In genomic region chr7:127585044-127585953, GRCh38 we compare ENCODE assay signal across 8 cellular contexts. TPM values are rescaled to one million over a fixed set of nuclear protein-coding genes. Genes with fewer than 3 reads are reported as not detected.
DNase-seq lines count a peak whose midpoint lies in the region; ATAC-seq and TF ChIP-seq lines count a peak whose summit lies in the region.

GCC1 (minus strand) TSS chr7:127585596; CDS start chr7:127585182, 414 bp downstream.

- H3K36me3 Mint-ChIP-seq in T-helper 2 cell treated with Interferon-gamma antibody and Interleukin-4, amounts not matched to agents 5 μg/mL and 100 μg/mL, for 36 hours (ENCODE audit: low read depth), result peaks cover 27% of the 10 kb centered on the region

- H3K36me3 ChIP-seq in ascending aorta (peaks cover 19 to 29% of the 10 kb centered on the region in 2 donors), aorta (ENCODE audit: control insufficient read depth in 1 of 2, insufficient read depth in 2 of 2, low read length in 1 of 2) (peaks cover 0 to 5% of the 10 kb centered on the region in 2 donors)

- no peaks in the 10 kb centered on the region for H3K27me3 Mint-ChIP-seq in T-helper 2 cell treated with Interferon-gamma antibody and Interleukin-4, amounts not matched to agents 5 μg/mL and 100 μg/mL, for 36 hours (ENCODE audit: low read depth)

- intact Hi-C loops in ascending aorta (cut with DNase I) (loop anchor here (1.0 to 10.0 kb wide), 6 partner anchors 47 to 1637 kb away; partner anchors contain the start of genes GRM8, RBM28 and ZNF800), right cardiac atrium (cut with DNase I) (no loop called here), aorta (cut with DNase I) (loop anchor here (5.0 to 10.0 kb wide), 3 partner anchors 47 to 190 kb away; partner anchors contain the start of genes ZNF800 (in 2 of the 2) and SND1 (in 1 of the 2))

- H3K27ac ChIP-seq in ascending aorta (peak within 1 kb of the TSS; percentile 89 to 94), right cardiac atrium (ENCODE audit: low read length) (peak within 1 kb of the TSS; percentile 91), aorta (ENCODE audit: low read depth in 1 of 2, low read length in 2 of 2) (peak within 1 kb of the TSS in 1 of 2 donors; percentile 87)

- H3K4me1 ChIP-seq in ascending aorta (peaks cover 6 to 44% of the 10 kb centered on the region in 2 donors), right cardiac atrium (ENCODE audit: control insufficient read depth, insufficient read depth, low read length) (peaks cover 21% of the 10 kb centered on the region), aorta (ENCODE audit: control insufficient read depth in 1 of 2, insufficient read depth in 2 of 2, low read length in 2 of 2) (peaks cover 1 to 4% of the 10 kb centered on the region in 2 donors)

- H3K9me3 ChIP-seq in ascending aorta (no peaks in the 10 kb centered on the region), right cardiac atrium (ENCODE audit: control insufficient read depth, low read length) (no peaks in the 10 kb centered on the region), aorta (ENCODE audit: control insufficient read depth, low read length) (no peaks in the 10 kb centered on the region)

- WGBS in right cardiac atrium, result 2% methylated on average over 78 of the region's 78 CpGs
- WGBS in aorta, 2 donors, result 3% methylated on average over 73 to 78 of the region's 78 CpGs

- peaks cover 45% of the 10 kb centered on the region for H3K4me1 Mint-ChIP-seq in T-helper 2 cell treated with Interferon-gamma antibody and Interleukin-4, amounts not matched to agents 5 μg/mL and 100 μg/mL, for 36 hours (ENCODE audit: low read depth)

- TF ChIP-seq CTCF in ascending aorta (IDR thresholded peaks at IDR 0.05), result no peak

- H3K9me3 Mint-ChIP-seq in T-helper 2 cell treated with Interferon-gamma antibody and Interleukin-4, amounts not matched to agents 5 μg/mL and 100 μg/mL, for 36 hours, result no peaks in the 10 kb centered on the region

- peak within 1 kb of the TSS; percentile 93 for H3K4me3 Mint-ChIP-seq in T-helper 2 cell treated with Interferon-gamma antibody and Interleukin-4, amounts not matched to agents 5 μg/mL and 100 μg/mL, for 36 hours

- H3K27ac Mint-ChIP-seq in T-helper 2 cell treated with Interferon-gamma antibody and Interleukin-4, amounts not matched to agents 5 μg/mL and 100 μg/mL, for 36 hours, result peak within 1 kb of the TSS; percentile 95

- DNase-seq in NCI-H1694 treated with DMSO at 0.1 percent for 48 hours (lab: John Stamatoyannopoulos, UW) (peak; percentile 35), ascending aorta (ENCODE audit: low spot score in 2 of 2) (peak; percentile 67 to 96), right cardiac atrium (peak; percentile 93 to 98 (median 98)), renal cortical epithelial cell (ENCODE audit: low read depth) (peak; percentile 64), aorta (peak; percentile 94 to 99)
- DNase-seq in T-helper 2 cell treated with Interferon-gamma antibody and Interleukin-4, amounts not matched to agents 5 μg/mL and 100 μg/mL, for 36 hours (ENCODE audit: low spot score), result peak; percentile 92

- H3K4me3 ChIP-seq in ascending aorta (peak within 1 kb of the TSS; percentile 75 to 79), right cardiac atrium (ENCODE audit: low read length) (peak within 1 kb of the TSS; percentile 86), aorta (ENCODE audit: low read length in 2 of 2) (peak within 1 kb of the TSS; percentile 51 to 66)

- H3K27me3 ChIP-seq in ascending aorta, result no peaks in the 10 kb centered on the region
- H3K27me3 ChIP-seq in right cardiac atrium (ENCODE audit: control insufficient read depth, insufficient read depth), result no peaks in the 10 kb centered on the region
- H3K27me3 ChIP-seq in aorta (ENCODE audit: control insufficient read depth in 1 of 2, insufficient read depth in 2 of 2, low read length in 1 of 2), result no peaks in the 10 kb centered on the region

- ATAC-seq in GM18502 (IDR thresholded peaks at IDR 0.05; ENCODE audit: poor library complexity, unreplicated experiment), result peak; percentile 83
- peak; percentile 63 for ATAC-seq in HG02884 (IDR thresholded peaks at IDR 0.05; ENCODE audit: unreplicated experiment)
- ATAC-seq in right cardiac atrium, result peak; percentile 91 to 93
- peak; percentile 93 for ATAC-seq in aorta (ENCODE audit: low FRiP score)

RNA-seq across cellular contexts. Expression of gene GCC1, which starts in this region (rescaled TPM):
- total RNA-seq in ascending aorta (11.2 TPM), right cardiac atrium (10 to 100 TPM in 1 of 4 donors, 1 to 10 TPM in 3; 7.4 to 10.4 (median 8.1) TPM), renal cortical epithelial cell (30.4 and 32.7 TPM in 2 replicates), aorta (10 to 100 TPM; 13.1 to 13.6 TPM)
- polyA plus RNA-seq in right cardiac atrium (3.7 TPM), aorta (1 to 10 TPM; 5.5 to 7.3 TPM)

Comparison
In these comparisons a context has a peak if more than half of its experiments do, and no peak if none do; other contexts are left out.
1. DNase-seq: peak in every context shown above with its lines; median percentile 98 in right cardiac atrium; 96 in aorta; 92 in T-helper 2 cell treated with Interferon-gamma antibody and Interleukin-4, amounts not matched to agents 5 μg/mL and 100 μg/mL, for 36 hours; 82 in ascending aorta; 64 in renal cortical epithelial cell; 35 in NCI-H1694 treated with DMSO at 0.1 percent for 48 hours.
2. intact Hi-C loops: an anchor here in ascending aorta (1.0 to 10.0 kb wide) and aorta (5.0 to 10.0 kb wide); none called in right cardiac atrium.